In genomic region chr9:28821240-28821639, GRCh38 we compare ENCODE assay signal across 23 cellular contexts.
"Had no signal": no experiment of that assay in that cellular context is flagged by ENCODE, and none has a peak within 500 bp of the region (broad histone marks: within the 10 kb centered on the region; RNA-seq: fewer than 3 reads in every experiment).

No MANE protein-coding gene starts in this region.

- H3K36me3 Mint-ChIP-seq: activated CD4-positive, alpha-beta memory T cell treated with anti-CD3 and anti-CD28 coated beads for 36 hours; activated naive CD8-positive, alpha-beta T cell; brain had no signal

- H3K9me3 Mint-ChIP-seq: activated CD4-positive, alpha-beta memory T cell treated with anti-CD3 and anti-CD28 coated beads for 36 hours; activated CD4-positive, alpha-beta T cell treated with anti-CD3 and anti-CD28 coated beads, Interleukin-2, amount 10 ng/mL, durations not matched to agents 7 days and 5 days; activated naive CD4-positive, alpha-beta T cell treated with anti-CD3 and anti-CD28 coated beads for 36 hours had no signal

- H3K4me1 Mint-ChIP-seq: activated CD4-positive, alpha-beta T cell treated with anti-CD3 and anti-CD28 coated beads, Interleukin-2, amount 10 ng/mL, durations not matched to agents 7 days and 5 days; central memory CD8-positive, alpha-beta T cell; T-helper 17 cell had no signal

- H3K27ac Mint-ChIP-seq: activated CD4-positive, alpha-beta memory T cell treated with anti-CD3 and anti-CD28 coated beads for 36 hours; activated CD4-positive, alpha-beta T cell treated with anti-CD3 and anti-CD28 coated beads, Interleukin-2, amount 10 ng/mL, durations not matched to agents 7 days and 5 days; activated naive CD4-positive, alpha-beta T cell treated with anti-CD3 and anti-CD28 coated beads for 36 hours; activated naive CD8-positive, alpha-beta T cell; T-helper 17 cell had no signal

- ATAC-seq: activated T-cell treated with anti-CD3 and anti-CD28 coated beads, Interleukin-2, amount 50 U/mL, for 4 hours; T-helper 17 cell had no signal

- H3K27me3 Mint-ChIP-seq: activated CD4-positive, alpha-beta memory T cell treated with anti-CD3 and anti-CD28 coated beads for 36 hours; activated CD4-positive, alpha-beta T cell treated with anti-CD3 and anti-CD28 coated beads, Interleukin-2, amount 10 ng/mL, durations not matched to agents 7 days and 5 days; activated naive CD8-positive, alpha-beta T cell; central memory CD8-positive, alpha-beta T cell; T-helper 17 cell had no signal

- DNase-seq: activated CD4-positive, alpha-beta memory T cell treated with anti-CD3 and anti-CD28 coated beads for 36 hours; activated CD4-positive, alpha-beta T cell treated with anti-CD3 and anti-CD28 coated beads, Interleukin-2, amount 10 ng/mL, durations not matched to agents 7 days and 5 days; activated CD4-positive, CD25-positive, alpha-beta regulatory T cell; activated CD8-positive, alpha-beta memory T cell treated with anti-CD3 and anti-CD28 coated beads for 24 hours; activated gamma-delta T cell; activated naive CD4-positive, alpha-beta T cell treated with anti-CD3 and anti-CD28 coated beads for 36 hours; activated T-cell treated with anti-CD3 and anti-CD28 coated beads, Interleukin-2, amount 50 U/mL, for 4 hours; amygdala; MM.1S; NCI-H1105; NCI-H1436; NCI-H1694 treated with DMSO at 0.1 percent for 48 hours; NCI-H2029 treated with DMSO at 0.1 percent for 48 hours; NCI-H345; NCI-H510A; NCI-H526 treated with DMSO at 0.1 percent for 48 hours; NCI-H82; SIG-M5; T-helper 17 cell; T-helper 9 cell had no signal

- H3K4me3 Mint-ChIP-seq: activated CD4-positive, alpha-beta memory T cell treated with anti-CD3 and anti-CD28 coated beads for 36 hours; activated CD4-positive, alpha-beta T cell treated with anti-CD3 and anti-CD28 coated beads, Interleukin-2, amount 10 ng/mL, durations not matched to agents 7 days and 5 days; activated naive CD4-positive, alpha-beta T cell treated with anti-CD3 and anti-CD28 coated beads for 36 hours; activated naive CD8-positive, alpha-beta T cell; activated T-cell treated with anti-CD3 and anti-CD28 coated beads, Interleukin-2, amount 50 U/mL, for 4 hours; brain; central memory CD8-positive, alpha-beta T cell; T-helper 17 cell had no signal
